Comparison of ENCODE assay signal across 26 cellular contexts in genomic region chr18:38011446-38011845, GRCh38.
"Had no signal": no experiment of that assay in that cellular context is flagged by ENCODE, and none has a peak within 500 bp of the region (broad histone marks: within the 10 kb centered on the region; RNA-seq: fewer than 3 reads in every experiment).

No MANE protein-coding gene starts in this region.

- H3K36me3 Mint-ChIP-seq: activated naive CD4-positive, alpha-beta T cell treated with anti-CD3 and anti-CD28 coated beads, Interleukin-2, amount 50 U/mL, for 24 hours; naive thymus-derived CD8-positive, alpha-beta T cell; stimulated activated effector memory CD8-positive, alpha-beta T cell treated with anti-CD3 and anti-CD28 coated beads, Interleukin-12 subunit alpha, Interleukin-12 subunit beta, amount 100 ng/mL, for 72 hours had no signal

- DNase-seq: activated CD4-positive, alpha-beta memory T cell treated with anti-CD3 and anti-CD28 coated beads, Interleukin-2, amount 10 ng/mL, durations not matched to agents 7 days and 5 days; activated CD4-positive, alpha-beta T cell treated with anti-CD3 and anti-CD28 coated beads, Interleukin-2, amount 10 ng/mL, durations not matched to agents 24 days and 14 days; activated naive CD8-positive, alpha-beta T cell treated with anti-CD3 and anti-CD28 coated beads, Interleukin-2, amount 50 U/mL, for 24 hours; activated T-cell treated with anti-CD3 and anti-CD28 coated beads, Interleukin-2, amount 50 U/mL, for 48 hours; endodermal cell; foreskin keratinocyte; left cardiac atrium; mammary epithelial cell; naive thymus-derived CD8-positive, alpha-beta T cell; stimulated activated CD4-positive, alpha-beta T cell treated with anti-CD3 and anti-CD28 coated beads, Interleukin-4, amount 100 ng/mL, for 24 hours; T-helper 9 cell; tibial artery; upper lobe of right lung had no signal

- H3K4me3 ChIP-seq: cardiac muscle cell, esophagus muscularis mucosa, SK-N-MC, skin epidermis, tibial artery, upper lobe of right lung had no signal

- H3K4me1 Mint-ChIP-seq: activated CD4-positive, alpha-beta memory T cell treated with anti-CD3 and anti-CD28 coated beads, Interleukin-2, amount 10 ng/mL, durations not matched to agents 7 days and 5 days; activated CD4-positive, alpha-beta T cell treated with anti-CD3 and anti-CD28 coated beads, Interleukin-2, amount 10 ng/mL, durations not matched to agents 24 days and 14 days; activated naive CD4-positive, alpha-beta T cell treated with anti-CD3 and anti-CD28 coated beads, Interleukin-2, amount 50 U/mL, for 24 hours; activated naive CD8-positive, alpha-beta T cell treated with anti-CD3 and anti-CD28 coated beads, Interleukin-2, amount 50 U/mL, for 24 hours; naive thymus-derived CD8-positive, alpha-beta T cell; stimulated activated effector memory CD8-positive, alpha-beta T cell treated with anti-CD3 and anti-CD28 coated beads, Interleukin-12 subunit alpha, Interleukin-12 subunit beta, amount 100 ng/mL, for 72 hours had no signal

- H3K4me1 ChIP-seq: parathyroid adenoma, tibial artery, upper lobe of right lung had no signal

- H3K27ac ChIP-seq: cardiac muscle cell, esophagus muscularis mucosa, foreskin keratinocyte, parathyroid adenoma, SK-N-MC, skin epidermis, tibial artery, upper lobe of right lung, VCaP had no signal

- H3K36me3 ChIP-seq: cardiac muscle cell, esophagus muscularis mucosa, tibial artery, upper lobe of right lung had no signal

- H3K4me3 Mint-ChIP-seq: activated CD4-positive, alpha-beta memory T cell treated with anti-CD3 and anti-CD28 coated beads, Interleukin-2, amount 10 ng/mL, durations not matched to agents 7 days and 5 days; activated CD4-positive, alpha-beta T cell treated with anti-CD3 and anti-CD28 coated beads, Interleukin-2, amount 10 ng/mL, durations not matched to agents 24 days and 14 days; activated naive CD4-positive, alpha-beta T cell treated with anti-CD3 and anti-CD28 coated beads, Interleukin-2, amount 50 U/mL, for 24 hours; activated naive CD8-positive, alpha-beta T cell treated with anti-CD3 and anti-CD28 coated beads, Interleukin-2, amount 50 U/mL, for 24 hours; endodermal cell; naive thymus-derived CD8-positive, alpha-beta T cell; neural crest cell; stimulated activated effector memory CD8-positive, alpha-beta T cell treated with anti-CD3 and anti-CD28 coated beads, Interleukin-12 subunit alpha, Interleukin-12 subunit beta, amount 100 ng/mL, for 72 hours; stimulated activated naive CD8-positive, alpha-beta T cell treated with anti-CD3 and anti-CD28 coated beads, Interleukin-15, Interleukin-2, amounts not matched to agents 100 ng/mL and 50 ng/mL, for 24 hours; T-helper 1 cell treated with Interleukin-12 subunit alpha and Interleukin-12 subunit beta and Interleukin-4 antibody, amounts not matched to agents 30 μg/mL and 1 μg/mL, for 36 hours had no signal

- H3K27ac Mint-ChIP-seq: activated CD4-positive, alpha-beta memory T cell treated with anti-CD3 and anti-CD28 coated beads, Interleukin-2, amount 10 ng/mL, durations not matched to agents 7 days and 5 days; activated CD4-positive, alpha-beta T cell treated with anti-CD3 and anti-CD28 coated beads, Interleukin-2, amount 10 ng/mL, durations not matched to agents 24 days and 14 days; activated naive CD4-positive, alpha-beta T cell treated with anti-CD3 and anti-CD28 coated beads, Interleukin-2, amount 50 U/mL, for 24 hours; activated naive CD8-positive, alpha-beta T cell treated with anti-CD3 and anti-CD28 coated beads, Interleukin-2, amount 50 U/mL, for 24 hours; activated T-helper 2 cell treated with anti-CD3 and anti-CD28 coated beads, Interferon-gamma antibody, Interleukin-2, Interleukin-4, amounts not matched to agents 10 μg/mL and 5 μg/mL and 100 μg/mL, durations not matched to agents 14 hours and 24 hours and 36 hours; endodermal cell; naive thymus-derived CD8-positive, alpha-beta T cell; stimulated activated effector memory CD8-positive, alpha-beta T cell treated with anti-CD3 and anti-CD28 coated beads, Interleukin-12 subunit alpha, Interleukin-12 subunit beta, amount 100 ng/mL, for 72 hours; stimulated activated naive CD8-positive, alpha-beta T cell treated with anti-CD3 and anti-CD28 coated beads, Interleukin-15, Interleukin-2, amounts not matched to agents 100 ng/mL and 50 ng/mL, for 24 hours; T-helper 1 cell treated with Interleukin-12 subunit alpha and Interleukin-12 subunit beta and Interleukin-4 antibody, amounts not matched to agents 30 μg/mL and 1 μg/mL, for 36 hours had no signal

- H3K9me3 ChIP-seq: esophagus muscularis mucosa, tibial artery, upper lobe of right lung had no signal

- H3K27me3 Mint-ChIP-seq: activated CD4-positive, alpha-beta memory T cell treated with anti-CD3 and anti-CD28 coated beads, Interleukin-2, amount 10 ng/mL, durations not matched to agents 7 days and 5 days; activated CD4-positive, alpha-beta T cell treated with anti-CD3 and anti-CD28 coated beads, Interleukin-2, amount 10 ng/mL, durations not matched to agents 24 days and 14 days; activated naive CD4-positive, alpha-beta T cell treated with anti-CD3 and anti-CD28 coated beads, Interleukin-2, amount 50 U/mL, for 24 hours; activated naive CD8-positive, alpha-beta T cell treated with anti-CD3 and anti-CD28 coated beads, Interleukin-2, amount 50 U/mL, for 24 hours; stimulated activated naive CD8-positive, alpha-beta T cell treated with anti-CD3 and anti-CD28 coated beads, Interleukin-15, Interleukin-2, amounts not matched to agents 100 ng/mL and 50 ng/mL, for 24 hours had no signal

- ATAC-seq: activated naive CD8-positive, alpha-beta T cell treated with anti-CD3 and anti-CD28 coated beads, Interleukin-2, amount 50 U/mL, for 24 hours; foreskin keratinocyte; left cardiac atrium; naive thymus-derived CD8-positive, alpha-beta T cell; sciatic nerve; stimulated activated effector memory CD8-positive, alpha-beta T cell treated with anti-CD3 and anti-CD28 coated beads, Interleukin-12 subunit alpha, Interleukin-12 subunit beta, amount 100 ng/mL, for 72 hours; upper lobe of right lung had no signal

- H3K27me3 ChIP-seq: cardiac muscle cell, esophagus muscularis mucosa, foreskin keratinocyte, tibial artery, upper lobe of right lung had no signal

- H3K9me3 Mint-ChIP-seq: activated naive CD8-positive, alpha-beta T cell treated with anti-CD3 and anti-CD28 coated beads, Interleukin-2, amount 50 U/mL, for 24 hours had no signal
